Comparison of ENCODE assay signal across 14 cellular contexts in the genomic region with DNA sequence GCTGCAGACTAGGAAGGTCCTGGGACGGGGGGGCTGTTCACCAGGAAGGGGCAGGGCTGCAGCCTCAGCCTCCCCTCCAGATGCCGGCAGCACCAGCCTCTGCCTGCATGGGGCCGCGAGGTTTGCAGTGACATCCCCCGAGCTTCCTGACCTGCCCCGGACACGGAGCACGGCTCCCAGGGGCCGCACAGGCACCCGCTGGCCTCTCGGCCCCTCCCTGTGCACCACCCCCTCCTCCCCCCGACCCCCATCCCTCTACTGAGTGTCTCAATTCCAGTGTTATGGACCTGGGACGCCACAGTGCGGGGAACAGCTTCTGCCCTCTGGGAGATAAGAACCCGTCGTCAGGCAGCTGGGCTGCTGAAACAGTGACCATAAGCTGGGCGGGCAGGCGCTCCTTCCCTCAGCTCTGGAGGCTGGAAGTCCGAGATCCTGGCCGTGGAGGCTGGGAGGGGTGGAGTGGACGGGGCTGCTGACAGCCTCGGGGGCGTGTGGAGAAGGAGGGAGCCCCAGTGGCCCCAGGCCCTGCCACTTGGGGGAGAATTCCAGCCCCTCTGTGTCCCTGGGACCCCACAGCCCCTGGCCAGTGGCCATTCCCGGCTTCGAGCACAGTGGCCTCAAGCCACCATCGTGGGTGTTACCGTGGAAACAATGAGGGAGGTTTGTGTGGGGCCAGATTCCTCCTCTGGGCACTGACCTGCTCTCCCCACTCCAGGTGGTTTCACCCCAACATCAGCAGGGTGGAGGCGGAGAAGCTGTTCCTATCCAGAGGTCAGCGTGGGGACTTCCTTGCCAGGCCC. TPM values are rescaled to one million over a fixed set of nuclear protein-coding genes. Genes with fewer than 3 reads are reported as not detected.
DNase-seq lines count a peak whose midpoint lies in the region; ATAC-seq and TF ChIP-seq lines count a peak whose summit lies in the region.
"Had no signal": no experiment of that assay in that cellular context is flagged by ENCODE, and none has a peak within 500 bp of the region (broad histone marks: within the 10 kb centered on the region; RNA-seq: fewer than 3 reads in every experiment).

No MANE protein-coding gene starts in this region.

- H3K4me2 ChIP-seq in PC-9 = peak overlapping the region; percentile 80; the same call in 1 of the 2 replicates

- no peak for TF ChIP-seq CTCF in PC-9 (conservative IDR thresholded peaks at IDR 0.05)

- peaks cover 41% of the 10 kb centered on the region for H3K4me1 ChIP-seq in PC-9 (replicated peaks; ENCODE audit: insufficient read depth)

- H3K27ac ChIP-seq in PC-9 = no peak overlapping the region
- H3K27ac ChIP-seq: skin epidermis had no signal

- peaks cover 24% of the 10 kb centered on the region for H3K36me3 Mint-ChIP-seq in activated CD4-positive, alpha-beta T cell treated with anti-CD3 and anti-CD28 coated beads for 36 hours (ENCODE audit: low read depth)
- peaks cover 22% of the 10 kb centered on the region for H3K36me3 Mint-ChIP-seq in activated naive CD8-positive, alpha-beta T cell treated with anti-CD3 and anti-CD28 coated beads for 36 hours
- no peaks in the 10 kb centered on the region for H3K36me3 Mint-ChIP-seq in naive thymus-derived CD8-positive, alpha-beta T cell

- peak overlapping the region; percentile 79 for H3K27ac Mint-ChIP-seq in activated CD4-positive, alpha-beta T cell treated with anti-CD3 and anti-CD28 coated beads for 36 hours
- H3K27ac Mint-ChIP-seq in activated naive CD8-positive, alpha-beta T cell treated with anti-CD3 and anti-CD28 coated beads for 36 hours = peak overlapping the region; percentile 89
- peak overlapping the region in 2 of 10 donors; percentile 22 to 60 for H3K27ac Mint-ChIP-seq in naive thymus-derived CD8-positive, alpha-beta T cell

- intact Hi-C loops in activated CD4-positive, alpha-beta T cell treated with anti-CD3 and anti-CD28 coated beads for 36 hours (cut with DNase I, micrococcal nuclease) = loop anchor here in 1 of 2 experiments (2.0 kb wide), 2 partner anchors 30 to 78 kb away; no protein-coding TSS in a partner anchor
- intact Hi-C loops in PC-9 (cut with micrococcal nuclease; ENCODE audit: unreplicated experiment) = loop anchor here (1.0 kb wide), 1 partner anchor 78 kb away; no protein-coding TSS in a partner anchor

- no peaks in the 10 kb centered on the region for H3K9me3 Mint-ChIP-seq in activated CD4-positive, alpha-beta T cell treated with anti-CD3 and anti-CD28 coated beads for 36 hours (ENCODE audit: low read depth)
- H3K9me3 Mint-ChIP-seq in activated naive CD8-positive, alpha-beta T cell treated with anti-CD3 and anti-CD28 coated beads for 36 hours = no peaks in the 10 kb centered on the region
- H3K9me3 Mint-ChIP-seq in naive thymus-derived CD8-positive, alpha-beta T cell = no peaks in the 10 kb centered on the region

- peak overlapping the region; percentile 82 for H3K4me3 Mint-ChIP-seq in activated CD4-positive, alpha-beta T cell treated with anti-CD3 and anti-CD28 coated beads for 36 hours
- H3K4me3 Mint-ChIP-seq in activated naive CD8-positive, alpha-beta T cell treated with anti-CD3 and anti-CD28 coated beads for 36 hours = peak overlapping the region; percentile 91
- H3K4me3 Mint-ChIP-seq in naive thymus-derived CD8-positive, alpha-beta T cell = peak overlapping the region in 6 of 10 donors; percentile 10 to 47 (median 36)

- POLR2A ChIA-PET in activated CD4-positive, alpha-beta T cell treated with anti-CD3 and anti-CD28 coated beads for 36 hours (lab: Charles Lee) = no interaction called here
- POLR2A ChIA-PET in PC-9 (lab: Charles Lee; ENCODE audit: unreplicated experiment) = no interaction called here
- POLR2A ChIA-PET in naive thymus-derived CD8-positive, alpha-beta T cell (lab: Charles Lee) = interaction anchor here (1.0 kb wide), 2 partner anchors 31 to 49 kb away, joined by 3 to 4 read pairs; partner anchors contain the start of gene ISG15

- BruUV-seq in PC-9 (replicated peaks; lab: Mats Ljungman, UMichigan) = no TSS peak

- no peaks in the 10 kb centered on the region for H4K20me1 ChIP-seq in PC-9 (ENCODE audit: insufficient read depth)

- peaks cover 44% of the 10 kb centered on the region for H3F3A ChIP-seq in PC-9 (ENCODE audit: insufficient read depth, low read depth)

- H2AFZ ChIP-seq in PC-9 = no peak overlapping the region

- peak; percentile 47 for DNase-seq in activated CD4-positive, alpha-beta T cell treated with anti-CD3 and anti-CD28 coated beads for 36 hours
- DNase-seq in activated CD4-positive, alpha-beta T cell treated with anti-CD3 and anti-CD28 coated beads for 1 hour = no peak
- DNase-seq in PC-9 = no peak
- peak; percentile 29 for DNase-seq in activated naive CD8-positive, alpha-beta T cell treated with anti-CD3 and anti-CD28 coated beads for 36 hours
- DNase-seq in naive thymus-derived CD8-positive, alpha-beta T cell = no peak
- no peak for DNase-seq in NCI-H146 treated with DMSO at 0.1 percent for 48 hours (lab: John Stamatoyannopoulos, UW; ENCODE audit: unreplicated experiment)
- no peak for DNase-seq in NCI-H1048 (lab: John Stamatoyannopoulos, UW)
- DNase-seq: MG63, NCI-H2081 treated with DMSO at 0.1 percent for 48 hours, NCI-H748 treated with DMSO at 0.1 percent for 48 hours had no signal

- H3K9me3 ChIP-seq in PC-9 (ENCODE audit: insufficient read depth, low read depth) = no peaks in the 10 kb centered on the region
- H3K9me3 ChIP-seq: MG63 had no signal

- H3K27me3 Mint-ChIP-seq in activated CD4-positive, alpha-beta T cell treated with anti-CD3 and anti-CD28 coated beads for 36 hours = peaks cover 19% of the 10 kb centered on the region
- peaks cover 23% of the 10 kb centered on the region for H3K27me3 Mint-ChIP-seq in activated naive CD8-positive, alpha-beta T cell treated with anti-CD3 and anti-CD28 coated beads for 36 hours
- H3K27me3 Mint-ChIP-seq in naive thymus-derived CD8-positive, alpha-beta T cell = peaks cover 0 to 30% (median 9%) of the 10 kb centered on the region in 5 donors

- H3K9me2 ChIP-seq in PC-9 (ENCODE audit: insufficient read depth) = no peaks in the 10 kb centered on the region

- H3K4me1 Mint-ChIP-seq in activated CD4-positive, alpha-beta T cell treated with anti-CD3 and anti-CD28 coated beads for 36 hours = peaks cover 36% of the 10 kb centered on the region
- H3K4me1 Mint-ChIP-seq in activated naive CD8-positive, alpha-beta T cell treated with anti-CD3 and anti-CD28 coated beads for 36 hours = peaks cover 41% of the 10 kb centered on the region
- H3K4me1 Mint-ChIP-seq in naive thymus-derived CD8-positive, alpha-beta T cell = peaks cover 13 to 35% (median 31%) of the 10 kb centered on the region in 4 donors

- H3K36me3 ChIP-seq in PC-9 (ENCODE audit: low read depth) = no peaks in the 10 kb centered on the region
- H3K36me3 ChIP-seq: MG63 had no signal

- CTCF ChIA-PET in activated CD4-positive, alpha-beta T cell treated with anti-CD3 and anti-CD28 coated beads for 36 hours (lab: Charles Lee) = interaction anchor here (0.7 to 2.2 kb wide), 5 partner anchors 29 to 244 kb away, joined by 3 to 19 read pairs (median 3); partner anchors contain the start of gene PERM1
- CTCF ChIA-PET in PC-9 (lab: Charles Lee) = interaction anchor here (0.9 kb wide), 1 partner anchor 50 kb away, joined by 3 read pairs; the partner anchor contains the start of gene ISG15

- no peaks in the 10 kb centered on the region for H3K27me3 ChIP-seq in PC-9 (ENCODE audit: insufficient read depth, low read depth)
- H3K27me3 ChIP-seq: MG63 had no signal

- no peak overlapping the region for H3K4me3 ChIP-seq in PC-9
- H3K4me3 ChIP-seq: MG63, skin epidermis had no signal

- ATAC-seq in activated CD4-positive, alpha-beta T cell treated with anti-CD3 and anti-CD28 coated beads for 36 hours = no peak
- no peak for ATAC-seq in naive thymus-derived CD8-positive, alpha-beta T cell
- no peak for ATAC-seq in HG03571 (IDR thresholded peaks at IDR 0.05; ENCODE audit: unreplicated experiment)

- H3K79me2 ChIP-seq in PC-9 (ENCODE audit: low read depth) = 0 out of 2 replicates have a peak, but pooled peaks cover 3% of the 10 kb centered on the region

RNA-seq across cellular contexts. Expression of gene RNF223, which starts 11.5 kb away (rescaled TPM):
- not detected for total RNA-seq in activated CD4-positive, alpha-beta T cell treated with anti-CD3 and anti-CD28 coated beads for 36 hours
- total RNA-seq in PC-9 (2021) = 3.2 and 3.6 TPM in 2 replicates
- total RNA-seq in activated naive CD8-positive, alpha-beta T cell treated with anti-CD3 and anti-CD28 coated beads for 36 hours = not detected
- not detected for total RNA-seq in naive thymus-derived CD8-positive, alpha-beta T cell
- not detected for polyA plus RNA-seq in naive thymus-derived CD8-positive, alpha-beta T cell
- total RNA-seq: mesenteric fat pad, omental fat pad had no signal

RNA-seq across cellular contexts. Expression of gene AGRN, which starts 42.6 kb away (rescaled TPM):
- 10 to 100 TPM; 22.7 to 24.4 TPM for total RNA-seq in activated CD4-positive, alpha-beta T cell treated with anti-CD3 and anti-CD28 coated beads for 36 hours
- 278 and 381 TPM in 2 replicates for total RNA-seq in PC-9 (2021)
- total RNA-seq in activated naive CD8-positive, alpha-beta T cell treated with anti-CD3 and anti-CD28 coated beads for 36 hours = 10 to 100 TPM; 30.4 to 30.5 TPM
- total RNA-seq in naive thymus-derived CD8-positive, alpha-beta T cell = 1 to 10 TPM; 6.2 to 6.4 TPM
- polyA plus RNA-seq in naive thymus-derived CD8-positive, alpha-beta T cell = under 1 TPM; 0.15 to 0.71 (median 0.47) TPM

RNA-seq across cellular contexts. Expression of gene ISG15, which starts 49.3 kb away (rescaled TPM):
- total RNA-seq in activated CD4-positive, alpha-beta T cell treated with anti-CD3 and anti-CD28 coated beads for 36 hours = 10 to 100 TPM; 30.5 to 51.7 TPM
- total RNA-seq in PC-9 (2021) = 20.9 and 37.7 TPM in 2 replicates
- 10 to 100 TPM; 71.7 to 78.4 TPM for total RNA-seq in activated naive CD8-positive, alpha-beta T cell treated with anti-CD3 and anti-CD28 coated beads for 36 hours
- total RNA-seq in naive thymus-derived CD8-positive, alpha-beta T cell = 10 to 100 TPM; 30.3 to 30.7 TPM
- 100 to 1,000 TPM; 133 to 220 (median 217) TPM for polyA plus RNA-seq in naive thymus-derived CD8-positive, alpha-beta T cell

RNA-seq across cellular contexts. Expression of gene C1orf159, which starts 53.3 kb away (rescaled TPM):
- 10 to 100 TPM; 11.3 to 13.5 TPM for total RNA-seq in activated CD4-positive, alpha-beta T cell treated with anti-CD3 and anti-CD28 coated beads for 36 hours
- 26.6 and 31.1 TPM in 2 replicates for total RNA-seq in PC-9 (2021)
- total RNA-seq in activated naive CD8-positive, alpha-beta T cell treated with anti-CD3 and anti-CD28 coated beads for 36 hours = 10 to 100 TPM; 18.9 to 19.0 TPM
- total RNA-seq in naive thymus-derived CD8-positive, alpha-beta T cell = 10 to 100 TPM; 24.9 to 26.5 TPM
- 10 to 100 TPM in 1 of 3 donors, 1 to 10 TPM in 2; 3.2 to 10.7 (median 6.2) TPM for polyA plus RNA-seq in naive thymus-derived CD8-positive, alpha-beta T cell

Comparison
In these comparisons a context has a peak if more than half of its experiments do, and no peak if none do; other contexts are left out.
1. DNase-seq: peak in activated CD4-positive, alpha-beta T cell treated with anti-CD3 and anti-CD28 coated beads for 36 hours (single experiment) and activated naive CD8-positive, alpha-beta T cell treated with anti-CD3 and anti-CD28 coated beads for 36 hours (single experiment); none in activated CD4-positive, alpha-beta T cell treated with anti-CD3 and anti-CD28 coated beads for 1 hour (single experiment), PC-9 (0 of 2), naive thymus-derived CD8-positive, alpha-beta T cell (0 of 10), NCI-H146 treated with DMSO at 0.1 percent for 48 hours (single experiment) and NCI-H1048 (single experiment).
2. H3K4me3 Mint-ChIP-seq: peak in every context shown above with its lines; median percentile 91 in activated naive CD8-positive, alpha-beta T cell treated with anti-CD3 and anti-CD28 coated beads for 36 hours; 82 in activated CD4-positive, alpha-beta T cell treated with anti-CD3 and anti-CD28 coated beads for 36 hours; 36 in naive thymus-derived CD8-positive, alpha-beta T cell.